Comparison of ENCODE assay signal across 8 cellular contexts in the genomic region with DNA sequence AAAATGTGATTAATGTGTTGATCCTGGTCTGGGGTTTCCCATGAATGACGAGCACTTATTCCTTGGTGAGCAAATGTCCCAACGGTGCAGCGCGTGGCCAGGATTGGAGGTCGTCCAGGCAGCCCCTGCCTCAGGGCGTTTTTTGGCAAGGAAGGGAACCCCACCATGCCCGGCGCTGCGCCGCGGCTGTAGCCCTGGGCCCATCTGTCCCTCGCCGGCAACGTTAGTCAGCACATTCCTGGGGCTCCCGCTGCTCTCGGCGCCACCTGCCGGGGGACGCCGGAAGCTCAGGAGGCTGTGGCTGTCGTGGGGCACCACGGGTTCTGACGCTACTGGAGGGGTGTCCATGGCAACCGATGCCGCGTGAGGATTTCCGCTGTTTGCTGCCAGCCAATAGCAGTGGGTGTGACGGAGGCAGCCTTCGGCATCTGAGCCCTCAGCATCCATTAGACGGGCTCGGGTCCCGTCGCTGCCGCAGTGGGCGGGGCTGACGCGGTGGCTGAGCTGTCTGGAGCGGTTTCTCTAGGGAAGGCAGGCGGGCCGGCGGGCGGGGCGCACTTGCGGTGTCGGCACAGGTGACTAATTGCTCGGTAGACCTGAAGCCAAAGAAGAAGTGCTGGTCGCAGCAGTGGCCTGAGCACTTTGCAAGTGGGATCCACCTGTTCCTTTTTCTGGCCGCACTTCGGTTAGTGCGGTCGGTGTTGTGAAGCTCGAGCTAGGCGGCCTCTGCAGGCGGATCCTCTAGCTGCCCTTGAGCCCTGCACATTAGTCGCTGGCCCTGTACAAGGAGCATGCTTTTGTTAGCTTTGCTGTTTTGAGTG. TPM values are rescaled to one million over a fixed set of nuclear protein-coding genes. Genes with fewer than 3 reads are reported as not detected.
DNase-seq lines count a peak whose midpoint lies in the region; ATAC-seq, FAIRE-seq and TF ChIP-seq lines count a peak whose summit lies in the region.

No MANE protein-coding gene starts in this region.

- H3K9me3 ChIP-seq in left ventricle myocardium inferior (replicated peaks), result no peaks in the 10 kb centered on the region

- H3K4me3 ChIP-seq in GM12875 (ENCODE audit: low read depth, low read length) (peak overlapping the region; percentile 37), left ventricle myocardium inferior (peak overlapping the region; percentile 69)

- TF ChIP-seq CTCF in GM12875 (IDR thresholded peaks at IDR 0.05; ENCODE audit: borderline replicate concordance, insufficient read depth, low read depth, low read length) (peak; percentile 99), left ventricle myocardium inferior (IDR thresholded peaks at IDR 0.05; ENCODE audit: borderline replicate concordance) (peak; percentile 98), progenitor cell of endocrine pancreas (IDR thresholded peaks at IDR 0.05; ENCODE audit: unreplicated experiment) (peak; percentile 93)

- H3K4me1 ChIP-seq in left ventricle myocardium inferior, result peaks cover 15% of the 10 kb centered on the region

- H3K9me3 Mint-ChIP-seq in progenitor cell of endocrine pancreas (ENCODE audit: low read depth), result no peaks in the 10 kb centered on the region

- H3K27me3 ChIP-seq in left ventricle myocardium inferior (ENCODE audit: low read depth), result no peaks in the 10 kb centered on the region

- H3K36me3 Mint-ChIP-seq in progenitor cell of endocrine pancreas (ENCODE audit: insufficient read depth), result no peaks in the 10 kb centered on the region

- H3K27ac Mint-ChIP-seq in progenitor cell of endocrine pancreas, result peak overlapping the region; percentile 94

- peak overlapping the region; percentile 60 for H3K4me3 Mint-ChIP-seq in progenitor cell of endocrine pancreas (ENCODE audit: low read depth)

- peak; percentile 92 for ATAC-seq in HG02840 (IDR thresholded peaks at IDR 0.05; ENCODE audit: low FRiP score, unreplicated experiment)

- H3K4me1 Mint-ChIP-seq in progenitor cell of endocrine pancreas (ENCODE audit: low read depth), result peaks cover 6% of the 10 kb centered on the region

- no peaks in the 10 kb centered on the region for H3K36me3 ChIP-seq in left ventricle myocardium inferior

- H3K27me3 Mint-ChIP-seq in progenitor cell of endocrine pancreas, result no peaks in the 10 kb centered on the region

- peak; percentile 98 for DNase-seq in NCI-H1436 (lab: John Stamatoyannopoulos, UW)
- DNase-seq in T follicular helper cell (ENCODE audit: low read depth), result peak; percentile 99
- peak; percentile 97 for DNase-seq in amniotic stem cell (lab: John Stamatoyannopoulos, UW)
- DNase-seq in left ventricle myocardium inferior, result peak; percentile 98
- peak; percentile 100 for DNase-seq in progenitor cell of endocrine pancreas (ENCODE audit: low spot score, unreplicated experiment)
- DNase-seq in urothelium cell line (ENCODE audit: low spot score), result peak; percentile 99

- peak overlapping the region; percentile 87 for H3K27ac ChIP-seq in left ventricle myocardium inferior (replicated peaks)

- FAIRE-seq in urothelium cell line (lab: Jason Lieb, UNC), result peak; percentile 91

- intact Hi-C loops in left ventricle myocardium inferior (cut with micrococcal nuclease), result no loop called here

RNA-seq across cellular contexts. Expression of a gene that starts 29.5 kb away (rescaled TPM):
- total RNA-seq in left ventricle myocardium inferior, result 21.9 TPM
- total RNA-seq in progenitor cell of endocrine pancreas, result 36.7 and 38.1 TPM in 2 replicates

Comparison
In these comparisons a context has a peak if more than half of its experiments do, and no peak if none do; other contexts are left out.
1. Peak in every context shown above with its lines: DNase-seq, ATAC-seq, H3K4me3 ChIP-seq and H3K27ac ChIP-seq.